22 cellular contexts compared by ENCODE assay signal in genomic region chr19:3525052-3525451, GRCh38. TPM values are rescaled to one million over a fixed set of nuclear protein-coding genes. Genes with fewer than 3 reads are reported as not detected.
A peak's percentile ranks its signal among the peaks of the same experiment; 100 is the strongest.
DNase-seq lines count a peak whose midpoint lies in the region; ATAC-seq, FAIRE-seq and TF ChIP-seq lines count a peak whose summit lies in the region.
"Had no signal": no experiment of that assay in that cellular context is flagged by ENCODE, and none has a peak within 500 bp of the region (broad histone marks: within the 10 kb centered on the region; RNA-seq: fewer than 3 reads in every experiment).

No MANE protein-coding gene starts in this region.

- H3K4ac ChIP-seq in H9 (ENCODE audit: low read depth, low read length) (no peak overlapping the region), neuronal stem cell (ENCODE audit: low read length) (no peak overlapping the region)

- TF ChIP-seq EP300 in K562 (IDR thresholded peaks at IDR 0.05; ENCODE audit: low read length): no peak

- no peak overlapping the region for H2AK5ac ChIP-seq in H9 (ENCODE audit: insufficient read length, low read length)
- no peak overlapping the region for H2AK5ac ChIP-seq in neuronal stem cell (ENCODE audit: low read depth, low read length)

- TF ChIP-seq CTCF in H9 (conservative IDR thresholded peaks at IDR 0.05): no peak
- TF ChIP-seq CTCF in K562 (IDR thresholded peaks at IDR 0.05 in 2 of 3, conservative IDR thresholded peaks at IDR 0.05 in 1 of 3; ENCODE audit: insufficient read depth in 2 of 3, low read depth in 1 of 3, low read length in 3 of 3): no peak

- CTCF ChIA-PET in K562 (lab: Yijun Ruan, JAX; ENCODE audit: low intra/inter-chr PET ratio): no interaction called here
- CTCF ChIA-PET in naive thymus-derived CD4-positive, alpha-beta T cell (lab: Charles Lee): no interaction called here

- BruUV-seq in K562 (replicated peaks; lab: Mats Ljungman, UMichigan): no TSS peak

- no peak for FAIRE-seq in K562 (lab: Jason Lieb, UNC)
- FAIRE-seq: A204.1, H54, HTR-8/SVneo had no signal

- H3K4me3 ChIP-seq in K562: no peak overlapping the region
- H3K4me3 ChIP-seq in neuronal stem cell (ENCODE audit: low read length in 2 of 2): no peak overlapping the region
- no peak overlapping the region for H3K4me3 ChIP-seq in naive thymus-derived CD4-positive, alpha-beta T cell (ENCODE audit: low read length)
- H3K4me3 ChIP-seq: GM23338 had no signal

- H3K9ac ChIP-seq in H9 (ENCODE audit: extremely low read depth, insufficient read length, low read length) (no peak overlapping the region), K562 (ENCODE audit: insufficient read depth in 1 of 2, low read depth in 2 of 2, low read length in 2 of 2) (no peak overlapping the region; a peak in 1 of 4 replicates), neuronal stem cell (ENCODE audit: low read depth, low read length, poor library complexity) (no peak overlapping the region)

- TF ChIP-seq RAD21 in K562 (CRISPR knock-in tag; conservative IDR thresholded peaks at IDR 0.05 in 1 of 2, IDR thresholded peaks at IDR 0.05 in 1 of 2): no peak

- H3K27ac ChIP-seq in H9 (ENCODE audit: insufficient read length, low read depth, low read length) (no peak overlapping the region), K562 (ENCODE audit: extremely low read depth, low read depth, low read length) (no peak overlapping the region), neuronal stem cell (replicated peaks; ENCODE audit: low read length) (no peak overlapping the region)
- no peak overlapping the region for H3K27ac ChIP-seq in naive thymus-derived CD4-positive, alpha-beta T cell (ENCODE audit: low read depth, low read length)

- H2BK120ac ChIP-seq in H9 (ENCODE audit: low read depth, low read length, poor library complexity, severe bottlenecking) (no peak overlapping the region), neuronal stem cell (ENCODE audit: low read depth, low read length) (no peak overlapping the region)

- H3K4me1 Mint-ChIP-seq in H9: peaks cover 6 to 9% of the 10 kb centered on the region in 2 experiments
- H3K4me1 Mint-ChIP-seq in naive thymus-derived CD4-positive, alpha-beta T cell: peaks cover 0 to 6% (median 5%) of the 10 kb centered on the region in 7 donors
- H3K4me1 Mint-ChIP-seq: CD14-positive monocyte had no signal

- H3K4me2 ChIP-seq in H9 (ENCODE audit: insufficient read depth, insufficient read length, low read length): no peak overlapping the region
- H3K4me2 ChIP-seq in K562 (ENCODE audit: insufficient read depth, low read length): no peak overlapping the region
- no peak overlapping the region for H3K4me2 ChIP-seq in neuronal stem cell (ENCODE audit: insufficient read depth, low read length, poor library complexity, severe bottlenecking)
- H3K4me2 ChIP-seq: GM23338 had no signal

- no peaks in the 10 kb centered on the region for H3K79me2 ChIP-seq in H9 (ENCODE audit: insufficient read depth, low read length)
- peaks cover 32% of the 10 kb centered on the region for H3K79me2 ChIP-seq in K562 (ENCODE audit: control insufficient read depth, insufficient read depth, low read length)

- peaks cover 2% of the 10 kb centered on the region for H3K9me1 ChIP-seq in K562 (ENCODE audit: control insufficient read depth, insufficient read depth, low read length)

- H3K27me3 ChIP-seq in H9 (ENCODE audit: insufficient read depth, low read length): no peaks in the 10 kb centered on the region
- no peaks in the 10 kb centered on the region for H3K27me3 ChIP-seq in K562 (ENCODE audit: control insufficient read depth in 2 of 2, insufficient read depth in 2 of 2, low read length in 2 of 2)
- H3K27me3 ChIP-seq in neuronal stem cell (ENCODE audit: control insufficient read depth in 3 of 3, insufficient read depth in 3 of 3, low read depth in 1 of 3, low read length in 3 of 3): peaks cover 0 to 2% (median 0%) of the 10 kb centered on the region in 3 experiments
- H3K27me3 ChIP-seq in naive thymus-derived CD4-positive, alpha-beta T cell (ENCODE audit: control insufficient read depth in 2 of 2, insufficient read depth in 2 of 2, low read length in 2 of 2): no peaks in the 10 kb centered on the region
- H3K27me3 ChIP-seq: BE2C had no signal

- H3K36me3 ChIP-seq in K562 (ENCODE audit: control insufficient read depth, insufficient read depth, low read length) (peaks cover 52% of the 10 kb centered on the region; the same call in 1 of the 3 replicates), neuronal stem cell (replicated peaks in 1 of 2; ENCODE audit: control insufficient read depth in 2 of 2, insufficient read depth in 2 of 2, low read length in 2 of 2) (peaks cover 35 to 83% of the 10 kb centered on the region in 2 donors)
- H3K36me3 ChIP-seq in naive thymus-derived CD4-positive, alpha-beta T cell (ENCODE audit: control insufficient read depth in 2 of 3, insufficient read depth in 3 of 3, low read length in 3 of 3): peaks cover 0 to 81% (median 18%) of the 10 kb centered on the region in 3 experiments

- in situ Hi-C loops in K562 (cut with MboI): no loop called here

- H3K36me3 Mint-ChIP-seq in H9 (ENCODE audit: insufficient read depth in 1 of 3, low read depth in 3 of 3): peaks cover 10 to 35% (median 33%) of the 10 kb centered on the region in 3 experiments
- H3K36me3 Mint-ChIP-seq in naive thymus-derived CD4-positive, alpha-beta T cell: peaks cover 0 to 17% (median 8%) of the 10 kb centered on the region in 5 donors

- H2BK15ac ChIP-seq in H9 (ENCODE audit: low read depth, low read length) (no peak overlapping the region), neuronal stem cell (ENCODE audit: low read length) (no peak overlapping the region)

- no peak overlapping the region for H2BK5ac ChIP-seq in H9 (ENCODE audit: insufficient read length, low read length)
- peak overlapping the region; percentile 6 for H2BK5ac ChIP-seq in neuronal stem cell (ENCODE audit: low read length)

- H3K18ac ChIP-seq in H9 (ENCODE audit: insufficient read length, low read depth, low read length) (no peak overlapping the region), neuronal stem cell (ENCODE audit: low read length) (no peak overlapping the region)

- POLR2A ChIA-PET in K562 (lab: Yijun Ruan, JAX): no interaction called here
- POLR2A ChIA-PET in naive thymus-derived CD4-positive, alpha-beta T cell (lab: Charles Lee): no interaction called here

- no CpG with 5 or more reads among the region's 14 CpGs for WGBS in H9 (ENCODE audit: extremely low coverage, insufficient read length, low lambda C conversion rate)
- WGBS in K562 (ENCODE audit: insufficient coverage, low coverage, missing lambda C conversion rate): 96% methylated on average over 13 of the region's 14 CpGs
- no CpG with 5 or more reads among the region's 14 CpGs for WGBS in neuronal stem cell (ENCODE audit: extremely low coverage in 2 of 2, insufficient read length in 2 of 2, insufficient replicate concordance in 1 of 2), 2 donors

- H3K9me3 ChIP-seq in H9 (ENCODE audit: control insufficient read depth, low read depth, low read length) (no peaks in the 10 kb centered on the region), K562 (replicated peaks; ENCODE audit: control insufficient read depth, insufficient read depth, low read depth, low read length) (no peaks in the 10 kb centered on the region), neuronal stem cell (replicated peaks in 1 of 2; ENCODE audit: control insufficient read depth in 2 of 2, insufficient read depth in 1 of 2, low read depth in 1 of 2, low read length in 2 of 2) (no peaks in the 10 kb centered on the region)
- H3K9me3 ChIP-seq in naive thymus-derived CD4-positive, alpha-beta T cell (ENCODE audit: control insufficient read depth in 2 of 3, low read length in 3 of 3): no peaks in the 10 kb centered on the region
- H3K9me3 ChIP-seq: BE2C had no signal

- H3K79me1 ChIP-seq in H9 (ENCODE audit: insufficient read depth, low read depth, low read length, poor library complexity, severe bottlenecking) (no peaks in the 10 kb centered on the region), neuronal stem cell (ENCODE audit: low read depth, low read length) (peaks cover 30% of the 10 kb centered on the region)

- no peak overlapping the region for H2BK12ac ChIP-seq in H9 (ENCODE audit: insufficient read length, low read depth, low read length)
- no peak overlapping the region for H2BK12ac ChIP-seq in neuronal stem cell (ENCODE audit: low read length)

- no peak overlapping the region for H3K4me3 Mint-ChIP-seq in H9
- no peak overlapping the region for H3K4me3 Mint-ChIP-seq in naive thymus-derived CD4-positive, alpha-beta T cell
- H3K4me3 Mint-ChIP-seq: CD14-positive monocyte; CD4-positive, alpha-beta memory T cell; GM23338; HFFc6; IgD-negative memory B cell had no signal

- ATAC-seq in K562: no peak
- no peak for ATAC-seq in naive thymus-derived CD4-positive, alpha-beta T cell
- ATAC-seq: HCT116 had no signal

- H2AFZ ChIP-seq in H9 (ENCODE audit: low read length): no peak overlapping the region
- no peak overlapping the region for H2AFZ ChIP-seq in K562 (ENCODE audit: low read depth, low read length)
- H2AFZ ChIP-seq in neuronal stem cell (ENCODE audit: low read length): no peak overlapping the region
- H2AFZ ChIP-seq: GM23338 had no signal

- no peak overlapping the region for H3K23ac ChIP-seq in H9 (ENCODE audit: insufficient read length, low read depth, low read length)
- no peak overlapping the region for H3K23ac ChIP-seq in neuronal stem cell (ENCODE audit: low read depth, low read length, poor library complexity)

- H3T11ph ChIP-seq in H9 (ENCODE audit: low read length): no peak overlapping the region

- DNase-seq in H9: no peak
- DNase-seq in K562 (ENCODE audit: extremely low read depth in 1 of 4, low spot score in 3 of 4): no peak
- DNase-seq in neuronal stem cell (ENCODE audit: low spot score): no peak
- DNase-seq in NCI-H1105 (lab: John Stamatoyannopoulos, UW): no peak
- DNase-seq in dermis blood vessel endothelial cell: no peak
- no peak for DNase-seq in naive thymus-derived CD4-positive, alpha-beta T cell
- DNase-seq: ACHN; BE2C; CD4-positive, alpha-beta memory T cell; DMS153; DMS79; GDM1; HFFc6; KG1 had no signal

- no peak overlapping the region for H2BK20ac ChIP-seq in H9 (ENCODE audit: low read depth, low read length, poor library complexity, severe bottlenecking)

- no peaks in the 10 kb centered on the region for H3K27me3 Mint-ChIP-seq in H9 (ENCODE audit: low read depth)
- no peaks in the 10 kb centered on the region for H3K27me3 Mint-ChIP-seq in naive thymus-derived CD4-positive, alpha-beta T cell
- H3K27me3 Mint-ChIP-seq: CD4-positive, alpha-beta memory T cell; IgD-negative memory B cell had no signal

- H3K9me3 Mint-ChIP-seq in H9: no peaks in the 10 kb centered on the region; a peak in 1 of 5 replicates
- no peaks in the 10 kb centered on the region for H3K9me3 Mint-ChIP-seq in naive thymus-derived CD4-positive, alpha-beta T cell
- H3K9me3 Mint-ChIP-seq: CD4-positive, alpha-beta memory T cell; GM23338; HFFc6; IgD-negative memory B cell had no signal

- no peaks in the 10 kb centered on the region for H4K20me1 ChIP-seq in H9 (ENCODE audit: control insufficient read depth, insufficient read depth, insufficient read length)
- peaks cover 12% of the 10 kb centered on the region; the same call in 1 of the 2 replicates for H4K20me1 ChIP-seq in K562 (replicated peaks; ENCODE audit: control insufficient read depth, insufficient read depth, low read length)

- H3K4me1 ChIP-seq in H9 (ENCODE audit: insufficient read depth, low read length) (no peaks in the 10 kb centered on the region), K562 (replicated peaks in 1 of 2; ENCODE audit: control insufficient read depth in 2 of 2, insufficient read depth in 2 of 2, low read length in 2 of 2) (peaks cover 13 to 66% of the 10 kb centered on the region in 2 experiments), neuronal stem cell (ENCODE audit: control insufficient read depth in 2 of 2, insufficient read depth in 1 of 2, low read depth in 1 of 2, low read length in 2 of 2) (no peaks in the 10 kb centered on the region)
- no peaks in the 10 kb centered on the region for H3K4me1 ChIP-seq in naive thymus-derived CD4-positive, alpha-beta T cell (ENCODE audit: control insufficient read depth in 2 of 2, insufficient read depth in 2 of 2, low read length in 2 of 2)

- TF ChIP-seq POLR2A in K562 (conservative IDR thresholded peaks at IDR 0.05): no peak

- no peak overlapping the region for H3K56ac ChIP-seq in H9 (ENCODE audit: insufficient read length, low read depth, low read length)

- no peak overlapping the region for H4K8ac ChIP-seq in H9 (replicated peaks; ENCODE audit: insufficient read length, low read depth, low read length)
- H4K8ac ChIP-seq in neuronal stem cell (ENCODE audit: low read depth, low read length): no peak overlapping the region

- intact Hi-C loops in K562 (cut with micrococcal nuclease): no loop called here
- intact Hi-C loops in naive thymus-derived CD4-positive, alpha-beta T cell (cut with micrococcal nuclease): no loop called here

- no peak overlapping the region for H4K5ac ChIP-seq in H9 (ENCODE audit: insufficient read length, low read depth, low read length)

- H3K23me2 ChIP-seq in H9 (ENCODE audit: insufficient read length, low read depth, low read length, poor library complexity, severe bottlenecking): no peaks in the 10 kb centered on the region

- H3K27ac Mint-ChIP-seq in H9: peak overlapping the region in 2 of 3 experiments; percentile 62 to 63; a peak in 1 of 7 replicates
- H3K27ac Mint-ChIP-seq in naive thymus-derived CD4-positive, alpha-beta T cell: no peak overlapping the region
- H3K27ac Mint-ChIP-seq: CD4-positive, alpha-beta memory T cell; GM23338; HFFc6; IgD-negative memory B cell had no signal

- H4K91ac ChIP-seq in H9 (ENCODE audit: insufficient read length, low read depth, low read length): no peak overlapping the region
- H4K91ac ChIP-seq in neuronal stem cell (ENCODE audit: low read depth, low read length, poor library complexity): no peak overlapping the region

- H3K14ac ChIP-seq in H9 (ENCODE audit: insufficient read depth, low read length): no peak overlapping the region
- no peak overlapping the region for H3K14ac ChIP-seq in neuronal stem cell (ENCODE audit: low read length)

RNA-seq across cellular contexts. Expression of gene TEKTIP1, which starts 13.9 kb away (rescaled TPM):
- total RNA-seq in H9 (2021) (1.2 and 1.3 TPM in 2 replicates), K562 (2014; rRNA removed) (not detected in 2 replicates), K562 (2014; rRNA removed; fragmentation: Illumina TruSeq; extraction: Trizol) (not detected in 2 replicates), K562 (2015; rRNA removed; fragmentation: Illumina TruSeq; extraction: Trizol) (0.26 TPM in 1 of 2 replicates, not detected in the other), K562 (2021) (0.29 and 0.66 TPM in 2 replicates), dermis blood vessel endothelial cell (not detected in 2 replicates)
- total RNA-seq in K562 (2011; cell fraction: chromatin; rRNA removed; ENCODE audit: low replicate concordance): not detected in 2 replicates
- total RNA-seq in K562 (2011; cell fraction: nucleolus; rRNA removed): not detected in 2 replicates
- total RNA-seq in K562 (2011; cell fraction: nucleoplasm; rRNA removed): not detected in 2 replicates
- polyA plus RNA-seq in K562 (2011; rRNA removed) (not detected in 2 replicates), K562 (2014; fragmentation: Illumina TruSeq; extraction: Trizol) (not detected in 2 replicates), K562 (2014; fragmentation: Nextera tagmentation; extraction: Ambion mirVana) (not detected), K562 (2014; rRNA removed) (not detected in 2 replicates)
- not detected in 2 replicates for polyA plus RNA-seq in K562 (2011; cell fraction: cytosol; rRNA removed)
- polyA plus RNA-seq in K562 (2011; cell fraction: nucleus; rRNA removed): 0.53 TPM in 1 of 2 replicates, not detected in the other
- 0.44 and 0.68 TPM in 2 replicates for polyA plus RNA-seq in K562 (2012)
- polyA minus RNA-seq in K562 (2011; rRNA and poly(A)+ RNA removed): not detected in 2 replicates
- not detected in 2 replicates for polyA minus RNA-seq in K562 (2011; cell fraction: cytosol; rRNA and poly(A)+ RNA removed)
- not detected in 2 replicates for polyA minus RNA-seq in K562 (2011; cell fraction: nucleus; rRNA and poly(A)+ RNA removed)
- polyA plus RNA-seq in neuronal stem cell (2013, experiment 1 of 2): 0.07 TPM
- 0.07 TPM for polyA plus RNA-seq in neuronal stem cell (2013, experiment 2 of 2)
- 10 to 100 TPM in 3 of 5 experiments, 1 to 10 TPM in 2; 5.6 to 11.5 (median 10.6) TPM for total RNA-seq in naive thymus-derived CD4-positive, alpha-beta T cell
- not detected for polyA plus RNA-seq in naive thymus-derived CD4-positive, alpha-beta T cell
- total RNA-seq: Daoy, GM23338 had no signal
- polyA plus RNA-seq: CD14-positive monocyte, GM23338, IgD-negative memory B cell had no signal

RNA-seq across cellular contexts. Expression of gene FZR1, which starts 18.9 kb away (rescaled TPM):
- total RNA-seq in H9 (2021) (46.0 and 51.4 TPM in 2 replicates), K562 (2014; rRNA removed) (24.1 and 42.2 TPM in 2 replicates), K562 (2014; rRNA removed; fragmentation: Illumina TruSeq; extraction: Trizol) (5.0 and 5.7 TPM in 2 replicates), K562 (2015; rRNA removed; fragmentation: Illumina TruSeq; extraction: Trizol) (18.0 and 22.3 TPM in 2 replicates), K562 (2021) (45.4 and 48.0 TPM in 2 replicates), dermis blood vessel endothelial cell (36.1 and 66.7 TPM in 2 replicates)
- total RNA-seq in K562 (2011; cell fraction: chromatin; rRNA removed; ENCODE audit: low replicate concordance): 50.6 and 186 TPM in 2 replicates
- total RNA-seq in K562 (2011; cell fraction: nucleolus; rRNA removed): 95.1 and 105 TPM in 2 replicates
- total RNA-seq in K562 (2011; cell fraction: nucleoplasm; rRNA removed): 50.0 and 65.9 TPM in 2 replicates
- polyA plus RNA-seq in K562 (2011; rRNA removed) (22.2 and 37.4 TPM in 2 replicates), K562 (2014; fragmentation: Illumina TruSeq; extraction: Trizol) (21.6 and 40.6 TPM in 2 replicates), K562 (2014; fragmentation: Nextera tagmentation; extraction: Ambion mirVana) (under 1 TPM; 0.18 to 0.28 TPM), K562 (2014; rRNA removed) (23.6 and 30.6 TPM in 2 replicates)
- polyA plus RNA-seq in K562 (2011; cell fraction: cytosol; rRNA removed): 18.2 and 33.8 TPM in 2 replicates
- polyA plus RNA-seq in K562 (2011; cell fraction: nucleus; rRNA removed): 112 and 152 TPM in 2 replicates
- 39.8 and 40.4 TPM in 2 replicates for polyA plus RNA-seq in K562 (2012)
- polyA minus RNA-seq in K562 (2011; rRNA and poly(A)+ RNA removed): 6.9 and 8.2 TPM in 2 replicates
- 32.1 and 44.7 TPM in 2 replicates for polyA minus RNA-seq in K562 (2011; cell fraction: cytosol; rRNA and poly(A)+ RNA removed)
- 18.8 and 33.2 TPM in 2 replicates for polyA minus RNA-seq in K562 (2011; cell fraction: nucleus; rRNA and poly(A)+ RNA removed)
- polyA plus RNA-seq in neuronal stem cell (2013, experiment 1 of 2): 41.4 TPM
- 37.0 TPM for polyA plus RNA-seq in neuronal stem cell (2013, experiment 2 of 2)
- total RNA-seq in naive thymus-derived CD4-positive, alpha-beta T cell: 10 to 100 TPM; 60.7 to 90.7 (median 71.3) TPM
- 10 to 100 TPM in 1 of 2 donors, 1 to 10 TPM in 1; 7.8 to 15.1 TPM for polyA plus RNA-seq in naive thymus-derived CD4-positive, alpha-beta T cell

RNA-seq across cellular contexts. Expression of gene DOHH, which starts 24.6 kb away (rescaled TPM):
- total RNA-seq in H9 (2021): 16.5 and 18.1 TPM in 2 replicates
- total RNA-seq in K562 (2011; cell fraction: chromatin; rRNA removed; ENCODE audit: low replicate concordance): 1.7 and 7.3 TPM in 2 replicates
- 15.4 and 16.5 TPM in 2 replicates for total RNA-seq in K562 (2011; cell fraction: nucleolus; rRNA removed)
- 6.7 and 6.9 TPM in 2 replicates for total RNA-seq in K562 (2011; cell fraction: nucleoplasm; rRNA removed)
- 47.2 and 58.7 TPM in 2 replicates for total RNA-seq in K562 (2014; rRNA removed)
- total RNA-seq in K562 (2014; rRNA removed; fragmentation: Illumina TruSeq; extraction: Trizol): 1.1 and 1.8 TPM in 2 replicates
- total RNA-seq in K562 (2015; rRNA removed; fragmentation: Illumina TruSeq; extraction: Trizol): 10.4 and 10.6 TPM in 2 replicates
- total RNA-seq in K562 (2021): 21.4 and 31.0 TPM in 2 replicates
- 5.1 and 6.3 TPM in 2 replicates for polyA plus RNA-seq in K562 (2011; rRNA removed)
- 7.6 and 28.6 TPM in 2 replicates for polyA plus RNA-seq in K562 (2011; cell fraction: cytosol; rRNA removed)
- polyA plus RNA-seq in K562 (2011; cell fraction: nucleus; rRNA removed): 4.8 and 12.7 TPM in 2 replicates
- 15.9 and 28.3 TPM in 2 replicates for polyA plus RNA-seq in K562 (2012)
- polyA plus RNA-seq in K562 (2014; fragmentation: Illumina TruSeq; extraction: Trizol): 1.2 and 8.2 TPM in 2 replicates
- under 1 TPM; 0.14 to 0.15 TPM for polyA plus RNA-seq in K562 (2014; fragmentation: Nextera tagmentation; extraction: Ambion mirVana)
- 31.2 and 32.8 TPM in 2 replicates for polyA plus RNA-seq in K562 (2014; rRNA removed)
- 1.1 and 2.0 TPM in 2 replicates for polyA minus RNA-seq in K562 (2011; rRNA and poly(A)+ RNA removed)
- polyA minus RNA-seq in K562 (2011; cell fraction: cytosol; rRNA and poly(A)+ RNA removed): 10.9 and 15.2 TPM in 2 replicates
- 5.5 and 6.3 TPM in 2 replicates for polyA minus RNA-seq in K562 (2011; cell fraction: nucleus; rRNA and poly(A)+ RNA removed)
- polyA plus RNA-seq in neuronal stem cell (2013, experiment 1 of 2): 3.9 TPM
- polyA plus RNA-seq in neuronal stem cell (2013, experiment 2 of 2): 3.7 TPM
- total RNA-seq in dermis blood vessel endothelial cell: 13.1 and 16.8 TPM in 2 replicates
- total RNA-seq in naive thymus-derived CD4-positive, alpha-beta T cell: 10 to 100 TPM in 1 of 5 experiments, 1 to 10 TPM in 4; 4.4 to 16.4 (median 8.0) TPM
- 10 to 100 TPM in 1 of 2 donors, 1 to 10 TPM in 1; 4.6 to 15.0 TPM for polyA plus RNA-seq in naive thymus-derived CD4-positive, alpha-beta T cell

RNA-seq across cellular contexts. Expression of gene MFSD12, which starts 32.3 kb away (rescaled TPM):
- total RNA-seq in H9 (2021) (51.5 and 58.8 TPM in 2 replicates), K562 (2014; rRNA removed) (99.9 and 103 TPM in 2 replicates), K562 (2014; rRNA removed; fragmentation: Illumina TruSeq; extraction: Trizol) (18.8 and 21.5 TPM in 2 replicates), K562 (2015; rRNA removed; fragmentation: Illumina TruSeq; extraction: Trizol) (34.8 and 40.7 TPM in 2 replicates), K562 (2021) (110 and 112 TPM in 2 replicates), dermis blood vessel endothelial cell (90.3 and 121 TPM in 2 replicates)
- 80.9 and 267 TPM in 2 replicates for total RNA-seq in K562 (2011; cell fraction: chromatin; rRNA removed; ENCODE audit: low replicate concordance)
- total RNA-seq in K562 (2011; cell fraction: nucleolus; rRNA removed): 253 and 311 TPM in 2 replicates
- 151 and 160 TPM in 2 replicates for total RNA-seq in K562 (2011; cell fraction: nucleoplasm; rRNA removed)
- polyA plus RNA-seq in K562 (2011; rRNA removed) (31.8 and 53.9 TPM in 2 replicates), K562 (2014; fragmentation: Illumina TruSeq; extraction: Trizol) (28.2 and 63.0 TPM in 2 replicates), K562 (2014; fragmentation: Nextera tagmentation; extraction: Ambion mirVana) (1 to 10 TPM in 1 of 2 experiments, under 1 TPM in 1; 0.69 to 1.7 TPM), K562 (2014; rRNA removed) (79.9 and 80.7 TPM in 2 replicates)
- 48.2 and 140 TPM in 2 replicates for polyA plus RNA-seq in K562 (2011; cell fraction: cytosol; rRNA removed)
- 127 and 224 TPM in 2 replicates for polyA plus RNA-seq in K562 (2011; cell fraction: nucleus; rRNA removed)
- 63.5 and 81.8 TPM in 2 replicates for polyA plus RNA-seq in K562 (2012)
- polyA minus RNA-seq in K562 (2011; rRNA and poly(A)+ RNA removed): 19.6 and 27.4 TPM in 2 replicates
- 64.0 and 66.5 TPM in 2 replicates for polyA minus RNA-seq in K562 (2011; cell fraction: cytosol; rRNA and poly(A)+ RNA removed)
- 38.5 and 38.8 TPM in 2 replicates for polyA minus RNA-seq in K562 (2011; cell fraction: nucleus; rRNA and poly(A)+ RNA removed)
- polyA plus RNA-seq in neuronal stem cell (2013, experiment 1 of 2): 27.9 TPM
- polyA plus RNA-seq in neuronal stem cell (2013, experiment 2 of 2): 25.3 TPM
- total RNA-seq in naive thymus-derived CD4-positive, alpha-beta T cell: 100 to 1,000 TPM in 3 of 5 experiments, 10 to 100 TPM in 2; 95.2 to 153 (median 101) TPM
- polyA plus RNA-seq in naive thymus-derived CD4-positive, alpha-beta T cell: 10 to 100 TPM; 41.2 to 74.0 TPM

RNA-seq across cellular contexts. Expression of gene SMIM44, which starts 41.8 kb away (rescaled TPM):
- not detected in 2 replicates for total RNA-seq in H9 (2021)
- not detected in 2 replicates for total RNA-seq in K562 (2011; cell fraction: chromatin; rRNA removed; ENCODE audit: low replicate concordance)
- not detected in 2 replicates for total RNA-seq in K562 (2011; cell fraction: nucleolus; rRNA removed)
- not detected in 2 replicates for total RNA-seq in K562 (2011; cell fraction: nucleoplasm; rRNA removed)
- not detected in 2 replicates for total RNA-seq in K562 (2014; rRNA removed)
- total RNA-seq in K562 (2014; rRNA removed; fragmentation: Illumina TruSeq; extraction: Trizol): not detected in 2 replicates
- not detected in 2 replicates for total RNA-seq in K562 (2015; rRNA removed; fragmentation: Illumina TruSeq; extraction: Trizol)
- total RNA-seq in K562 (2021): not detected in 2 replicates
- not detected in 2 replicates for polyA plus RNA-seq in K562 (2011; rRNA removed)
- not detected in 2 replicates for polyA plus RNA-seq in K562 (2011; cell fraction: cytosol; rRNA removed)
- polyA plus RNA-seq in K562 (2011; cell fraction: nucleus; rRNA removed): not detected in 2 replicates
- not detected in 2 replicates for polyA plus RNA-seq in K562 (2012)
- polyA plus RNA-seq in K562 (2014; fragmentation: Illumina TruSeq; extraction: Trizol): not detected in 2 replicates
- polyA plus RNA-seq in K562 (2014; fragmentation: Nextera tagmentation; extraction: Ambion mirVana): not detected
- polyA plus RNA-seq in K562 (2014; rRNA removed): not detected in 2 replicates
- not detected in 2 replicates for polyA minus RNA-seq in K562 (2011; rRNA and poly(A)+ RNA removed)
- polyA minus RNA-seq in K562 (2011; cell fraction: cytosol; rRNA and poly(A)+ RNA removed): not detected in 2 replicates
- polyA minus RNA-seq in K562 (2011; cell fraction: nucleus; rRNA and poly(A)+ RNA removed): not detected in 2 replicates
- polyA plus RNA-seq in neuronal stem cell (2013, experiment 1 of 2): not detected
- polyA plus RNA-seq in neuronal stem cell (2013, experiment 2 of 2): not detected
- total RNA-seq in dermis blood vessel endothelial cell: not detected in 2 replicates
- not detected for total RNA-seq in naive thymus-derived CD4-positive, alpha-beta T cell
- polyA plus RNA-seq in naive thymus-derived CD4-positive, alpha-beta T cell: not detected
- total RNA-seq: CD4-positive, alpha-beta memory T cell; Daoy; GM23338; HFFc6 had no signal
- polyA plus RNA-seq: CD14-positive monocyte; CD4-positive, alpha-beta memory T cell; GM23338; IgD-negative memory B cell had no signal

Comparison
In these comparisons a context has a peak if more than half of its experiments do, and no peak if none do; other contexts are left out.
1. H3K27ac Mint-ChIP-seq: peak in H9 (2 of 3); none in naive thymus-derived CD4-positive, alpha-beta T cell (0 of 9).